ENCODE assay signal across 18 cellular contexts in genomic region chr11:15849265-15849664, GRCh38.
A peak's percentile ranks its signal among the peaks of the same experiment; 100 is the strongest.
DNase-seq lines count a peak whose midpoint lies in the region; ATAC-seq and TF ChIP-seq lines count a peak whose summit lies in the region.
"Had no signal": no experiment of that assay in that cellular context is flagged by ENCODE, and none has a peak within 500 bp of the region (broad histone marks: within the 10 kb centered on the region; RNA-seq: fewer than 3 reads in every experiment).

No MANE protein-coding gene starts in this region.

- no peaks in the 10 kb centered on the region for H3K9me3 Mint-ChIP-seq in brain
- H3K9me3 Mint-ChIP-seq: CD14-positive monocyte, H9 had no signal

- no peak overlapping the region for H3K4me3 ChIP-seq in trophoblast cell (ENCODE audit: low read depth, low read length)
- H3K4me3 ChIP-seq in dorsolateral prefrontal cortex = no peak overlapping the region
- H3K4me3 ChIP-seq: SJCRH30 had no signal

- no peaks in the 10 kb centered on the region for H3K36me3 ChIP-seq in trophoblast cell (ENCODE audit: control insufficient read depth in 1 of 2, insufficient read depth in 2 of 2, low read length in 2 of 2)
- H3K36me3 ChIP-seq: SJCRH30 had no signal

- TF ChIP-seq CTCF in brain (conservative IDR thresholded peaks at IDR 0.05) = no peak
- TF ChIP-seq CTCF in dorsolateral prefrontal cortex (IDR thresholded peaks at IDR 0.05 in 54 of 56, conservative IDR thresholded peaks at IDR 0.05 in 2 of 56; ENCODE audit: low read depth in 1 of 56, partially characterized antibody in 56 of 56) = no peak

- intact Hi-C loops in head of caudate nucleus (cut with DNase I) = no loop called here
- intact Hi-C loops in dorsolateral prefrontal cortex (cut with DNase I) = no loop called here
- intact Hi-C loops in posterior cingulate gyrus (cut with DNase I) = no loop called here

- peak overlapping the region in 4 of 5 experiments; percentile 11 to 74 (median 50) for H3K27ac Mint-ChIP-seq in brain
- H3K27ac Mint-ChIP-seq: H9 had no signal

- no peaks in the 10 kb centered on the region for H3K27me3 ChIP-seq in trophoblast cell (ENCODE audit: insufficient read depth, low read length)
- no peaks in the 10 kb centered on the region for H3K27me3 ChIP-seq in dorsolateral prefrontal cortex
- H3K27me3 ChIP-seq: SJCRH30 had no signal

- no CpG with 5 or more reads among the region's 4 CpGs for WGBS in trophoblast cell (ENCODE audit: extremely low coverage, insufficient coverage, insufficient read length)

- H3K4me3 Mint-ChIP-seq in brain = no peak overlapping the region
- H3K4me3 Mint-ChIP-seq: CD14-positive monocyte, H9 had no signal

- H2BK120ac ChIP-seq in trophoblast cell (ENCODE audit: insufficient read depth, low read length, poor library complexity) = peak overlapping the region; percentile 11

- H2AFZ ChIP-seq in trophoblast cell (ENCODE audit: insufficient read depth, low read length, poor library complexity) = no peak overlapping the region

- no peak overlapping the region for H2BK5ac ChIP-seq in trophoblast cell (ENCODE audit: low read depth, low read length, poor library complexity)

- H3K23ac ChIP-seq in trophoblast cell (ENCODE audit: low read length) = no peak overlapping the region

- H3K27me3 Mint-ChIP-seq in brain = no peaks in the 10 kb centered on the region

- H3K18ac ChIP-seq in trophoblast cell (ENCODE audit: low read length) = no peak overlapping the region

- peak; percentile 97 for ATAC-seq in left lobe of liver

- no peaks in the 10 kb centered on the region for H3K9me3 ChIP-seq in trophoblast cell (ENCODE audit: insufficient read depth, low read depth, low read length)
- H3K9me3 ChIP-seq: SJCRH30 had no signal

- H3K27ac ChIP-seq in trophoblast cell (ENCODE audit: low read depth, low read length) (no peak overlapping the region), dorsolateral prefrontal cortex (peak overlapping the region in 7 of 59 donors; percentile 9 to 65 (median 33))
- H3K27ac ChIP-seq: HL-60, SJCRH30 had no signal

- H4K91ac ChIP-seq in trophoblast cell (ENCODE audit: low read depth, low read length) = no peak overlapping the region

- no peaks in the 10 kb centered on the region for H3K36me3 Mint-ChIP-seq in brain
- H3K36me3 Mint-ChIP-seq: CD14-positive monocyte had no signal

- peak; percentile 6 for DNase-seq in OCI-M1 (lab: John Stamatoyannopoulos, UW)
- DNase-seq in left lobe of liver (ENCODE audit: low spot score) = no peak
- no peak for DNase-seq in trophoblast cell
- DNase-seq in head of caudate nucleus = no peak
- no peak for DNase-seq in dorsolateral prefrontal cortex
- no peak for DNase-seq in posterior cingulate gyrus
- DNase-seq: ACHN; AML-193; COR-L47; DMS153; H9; NCI-H187 treated with DMSO at 0.1 percent for 48 hours; NCI-H69; NK-92 treated with Interleukin-12 subunit alpha and Interleukin-12 subunit beta, amount 100 ng/mL, for 24 hours; SJCRH30 had no signal

- H3K9ac ChIP-seq in trophoblast cell (ENCODE audit: low read length) = no peak overlapping the region

- H4K12ac ChIP-seq in trophoblast cell (ENCODE audit: low read depth, low read length) = no peak overlapping the region

- no peak overlapping the region for H2AK5ac ChIP-seq in trophoblast cell (ENCODE audit: low read length)

- no peak overlapping the region for H3K4ac ChIP-seq in trophoblast cell (ENCODE audit: low read depth, low read length)

- no peak overlapping the region for H3K4me2 ChIP-seq in trophoblast cell (ENCODE audit: low read length)

- H3K4me1 Mint-ChIP-seq in brain = peaks cover 57% of the 10 kb centered on the region
- H3K4me1 Mint-ChIP-seq: CD14-positive monocyte had no signal

- no peak overlapping the region for H3K14ac ChIP-seq in trophoblast cell (ENCODE audit: low read length)

- peak overlapping the region; percentile 24 for H2BK12ac ChIP-seq in trophoblast cell (ENCODE audit: low read length)

- H4K8ac ChIP-seq in trophoblast cell (ENCODE audit: low read depth, low read length) = no peak overlapping the region

- no peaks in the 10 kb centered on the region for H3K79me1 ChIP-seq in trophoblast cell (ENCODE audit: low read length)

- no peaks in the 10 kb centered on the region for H3K79me2 ChIP-seq in trophoblast cell (ENCODE audit: control insufficient read depth, insufficient read depth, low read length, poor library complexity)

- H3K4me1 ChIP-seq in trophoblast cell (ENCODE audit: control insufficient read depth in 1 of 2, insufficient read depth in 2 of 2, low read length in 2 of 2) = peaks cover 2 to 4% of the 10 kb centered on the region in 2 experiments
- H3K4me1 ChIP-seq: SJCRH30 had no signal
